In the genomic region with DNA sequence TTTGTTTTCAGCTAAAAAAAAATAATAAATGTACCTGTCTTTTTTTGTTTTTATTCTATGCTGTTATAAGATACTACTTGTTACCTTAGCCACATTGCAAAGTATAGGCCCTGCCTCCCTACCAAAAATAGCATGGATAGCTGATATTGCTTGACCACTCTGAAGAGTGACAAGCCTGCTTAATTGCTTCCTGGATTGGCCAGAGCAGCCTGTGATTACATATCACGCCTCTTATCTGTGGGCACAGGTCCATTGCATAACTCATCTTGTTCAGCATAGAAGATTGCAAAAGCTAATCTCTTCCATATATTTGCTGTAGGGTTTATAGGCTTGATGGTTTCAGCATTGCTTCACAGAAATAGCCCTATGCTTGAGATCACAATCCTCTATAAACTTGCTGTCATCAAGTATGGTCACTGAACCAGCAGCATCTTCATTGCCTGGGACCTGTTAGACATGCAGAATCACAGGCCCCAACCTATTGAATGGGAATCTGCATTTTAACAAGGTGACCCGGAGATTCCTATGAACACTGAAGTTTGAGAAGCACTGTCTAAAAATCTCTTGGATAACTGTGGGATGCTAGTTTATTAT, we compare ENCODE assay signal across 1 cellular context.
TF ChIP-seq lines count a peak whose summit lies in the region.

No MANE protein-coding gene starts in this region.

TF ChIP-seq in K562, 482 proteins besides CTCF, POLR2A, EP300 and RAD21 (continued from another document):
- TF ChIP-seq ZNF232 (CRISPR knock-in tag; IDR thresholded peaks at IDR 0.05), result no peak
- TF ChIP-seq, protein P1, sequence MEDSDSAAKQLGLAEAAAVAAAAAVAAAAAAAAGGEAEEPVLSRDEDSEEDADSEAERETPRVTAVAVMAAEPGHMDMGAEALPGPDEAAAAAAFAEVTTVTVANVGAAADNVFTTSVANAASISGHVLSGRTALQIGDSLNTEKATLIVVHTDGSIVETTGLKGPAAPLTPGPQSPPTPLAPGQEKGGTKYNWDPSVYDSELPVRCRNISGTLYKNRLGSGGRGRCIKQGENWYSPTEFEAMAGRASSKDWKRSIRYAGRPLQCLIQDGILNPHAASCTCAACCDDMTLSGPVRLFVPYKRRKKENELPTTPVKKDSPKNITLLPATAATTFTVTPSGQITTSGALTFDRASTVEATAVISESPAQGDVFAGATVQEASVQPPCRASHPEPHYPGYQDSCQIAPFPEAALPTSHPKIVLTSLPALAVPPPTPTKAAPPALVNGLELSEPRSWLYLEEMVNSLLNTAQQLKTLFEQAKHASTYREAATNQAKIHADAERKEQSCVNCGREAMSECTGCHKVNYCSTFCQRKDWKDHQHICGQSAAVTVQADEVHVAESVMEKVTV (CRISPR knock-in tag; IDR thresholded peaks at IDR 0.05), result no peak
- TF ChIP-seq MCM5 (IDR thresholded peaks at IDR 0.05; ENCODE audit: low read depth), result no peak
- TF ChIP-seq SPI1 (IDR thresholded peaks at IDR 0.05; ENCODE audit: borderline replicate concordance, low read depth, low read length), result no peak
- TF ChIP-seq CEBPG (CRISPR knock-in tag; IDR thresholded peaks at IDR 0.05), result no peak
- peak in 1 of 2 experiments; percentile 7; a peak in 1 of 4 replicates for TF ChIP-seq CEBPG (tag; conservative IDR thresholded peaks at IDR 0.05 in 1 of 2, IDR thresholded peaks at IDR 0.05 in 1 of 2)
- TF ChIP-seq SP1 (CRISPR knock-in tag; IDR thresholded peaks at IDR 0.05), result no peak
- TF ChIP-seq PHF8 (IDR thresholded peaks at IDR 0.05; ENCODE audit: borderline replicate concordance, low read length), result no peak
- TF ChIP-seq NCOA1 (IDR thresholded peaks at IDR 0.05; ENCODE audit: low read depth), result no peak
- no peak for TF ChIP-seq GTF2F1 (IDR thresholded peaks at IDR 0.05; ENCODE audit: low read depth, low read length)
- TF ChIP-seq TEAD4 (IDR thresholded peaks at IDR 0.05; ENCODE audit: low read length), result no peak
- TF ChIP-seq TEAD4 (CRISPR knock-in tag; IDR thresholded peaks at IDR 0.05; ENCODE audit: borderline replicate concordance), result no peak
- no peak for TF ChIP-seq BCOR (IDR thresholded peaks at IDR 0.05)
- no peak for TF ChIP-seq ZBTB1 (CRISPR knock-in tag; IDR thresholded peaks at IDR 0.05; ENCODE audit: borderline replicate concordance, low read depth)
- TF ChIP-seq POLR2B (IDR thresholded peaks at IDR 0.05; ENCODE audit: low read depth, partially characterized antibody), result no peak
- TF ChIP-seq ZSCAN32 (CRISPR knock-in tag; IDR thresholded peaks at IDR 0.05), result no peak
- TF ChIP-seq CHD1 (IDR thresholded peaks at IDR 0.05; ENCODE audit: low read length), result no peak
- TF ChIP-seq, protein P2, sequence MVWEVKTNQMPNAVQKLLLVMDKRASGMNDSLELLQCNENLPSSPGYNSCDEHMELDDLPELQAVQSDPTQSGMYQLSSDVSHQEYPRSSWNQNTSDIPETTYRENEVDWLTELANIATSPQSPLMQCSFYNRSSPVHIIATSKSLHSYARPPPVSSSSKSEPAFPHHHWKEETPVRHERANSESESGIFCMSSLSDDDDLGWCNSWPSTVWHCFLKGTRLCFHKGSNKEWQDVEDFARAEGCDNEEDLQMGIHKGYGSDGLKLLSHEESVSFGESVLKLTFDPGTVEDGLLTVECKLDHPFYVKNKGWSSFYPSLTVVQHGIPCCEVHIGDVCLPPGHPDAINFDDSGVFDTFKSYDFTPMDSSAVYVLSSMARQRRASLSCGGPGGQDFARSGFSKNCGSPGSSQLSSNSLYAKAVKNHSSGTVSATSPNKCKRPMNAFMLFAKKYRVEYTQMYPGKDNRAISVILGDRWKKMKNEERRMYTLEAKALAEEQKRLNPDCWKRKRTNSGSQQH (CRISPR knock-in tag; IDR thresholded peaks at IDR 0.05), result no peak
- TF ChIP-seq TCF3 (CRISPR knock-in tag; IDR thresholded peaks at IDR 0.05), result 0 out of 2 replicates have a peak, but pooled peaks have one; percentile 11
